9 cellular contexts compared by ENCODE assay signal in the genomic region with DNA sequence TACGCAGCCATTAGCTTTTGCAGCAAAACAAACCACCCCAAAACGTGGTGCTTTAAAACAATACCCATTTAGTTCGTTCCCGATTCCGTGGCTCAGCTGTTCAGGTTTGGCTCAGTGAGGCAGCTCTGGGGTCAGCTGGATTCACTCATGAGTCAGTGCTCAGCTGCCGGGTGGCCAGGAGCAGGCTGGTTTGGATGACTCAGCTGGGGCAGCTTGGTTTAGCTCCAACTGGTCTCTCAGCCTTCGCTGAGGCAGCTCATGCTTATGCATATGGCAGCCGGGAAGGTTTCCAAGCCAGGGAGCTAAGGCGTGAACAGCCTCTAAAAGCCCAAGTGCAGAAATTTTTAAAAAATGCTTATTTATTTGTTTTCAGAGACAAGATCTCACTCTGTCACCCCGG. TPM values are rescaled to one million over a fixed set of nuclear protein-coding genes. Genes with fewer than 3 reads are reported as not detected.
DNase-seq lines count a peak whose midpoint lies in the region; ATAC-seq and TF ChIP-seq lines count a peak whose summit lies in the region.
"Had no signal": no experiment of that assay in that cellular context is flagged by ENCODE, and none has a peak within 500 bp of the region (broad histone marks: within the 10 kb centered on the region; RNA-seq: fewer than 3 reads in every experiment).

No MANE protein-coding gene starts in this region.

- H3K27me3 ChIP-seq in prostate gland (replicated peaks; ENCODE audit: insufficient read depth) = no peaks in the 10 kb centered on the region

- H3K27me3 Mint-ChIP-seq in WTC11 (ENCODE audit: low read depth) = no peaks in the 10 kb centered on the region
- no peaks in the 10 kb centered on the region for H3K27me3 Mint-ChIP-seq in activated naive CD8-positive, alpha-beta T cell treated with anti-CD3 and anti-CD28 coated beads for 36 hours

- H3K36me3 ChIP-seq in prostate gland = no peaks in the 10 kb centered on the region

- H3K9me3 ChIP-seq in prostate gland = no peaks in the 10 kb centered on the region

- H3K9me3 Mint-ChIP-seq in WTC11 = peaks cover 18% of the 10 kb centered on the region
- no peaks in the 10 kb centered on the region for H3K9me3 Mint-ChIP-seq in activated naive CD8-positive, alpha-beta T cell treated with anti-CD3 and anti-CD28 coated beads for 36 hours

- CTCF ChIA-PET in WTC11 (lab: Charles Lee) = no interaction called here

- POLR2A ChIA-PET in WTC11 (lab: Charles Lee) = no interaction called here

- H3K27ac Mint-ChIP-seq in WTC11 = no peak overlapping the region
- no peak overlapping the region for H3K27ac Mint-ChIP-seq in activated naive CD8-positive, alpha-beta T cell treated with anti-CD3 and anti-CD28 coated beads for 36 hours

- peak overlapping the region in 1 of 2 donors; percentile 62 for H3K27ac ChIP-seq in prostate gland

- ATAC-seq in WTC11 (no peak; the same call in 1 of the 2 replicates), GM18873 (IDR thresholded peaks at IDR 0.05; ENCODE audit: low FRiP score, unreplicated experiment) (no peak), GM19397 (IDR thresholded peaks at IDR 0.05; ENCODE audit: unreplicated experiment) (no peak)

- no peak overlapping the region for H3K4me3 ChIP-seq in prostate gland

- no peak overlapping the region for H3K4me3 Mint-ChIP-seq in WTC11
- no peak overlapping the region for H3K4me3 Mint-ChIP-seq in activated naive CD8-positive, alpha-beta T cell treated with anti-CD3 and anti-CD28 coated beads for 36 hours

- no peak for TF ChIP-seq CTCF in prostate gland (IDR thresholded peaks at IDR 0.05)
- TF ChIP-seq CTCF in WTC11 (IDR thresholded peaks at IDR 0.05) = no peak

- 48% methylated on average over 10 of the region's 10 CpGs for WGBS in prostate gland

- peaks cover 6% of the 10 kb centered on the region for H3K4me1 ChIP-seq in prostate gland (replicated peaks)

- peaks cover 5% of the 10 kb centered on the region; the same call in 1 of the 2 replicates for H3K36me3 Mint-ChIP-seq in WTC11
- H3K36me3 Mint-ChIP-seq in activated naive CD8-positive, alpha-beta T cell treated with anti-CD3 and anti-CD28 coated beads for 36 hours = no peaks in the 10 kb centered on the region

- intact Hi-C loops in head of caudate nucleus (cut with DNase I) (no loop called here), prostate gland (cut with DNase I) (no loop called here)

- DNase-seq in COLO829 (ENCODE audit: low spot score) (peak; percentile 69), SW480 (ENCODE audit: low spot score) (peak; percentile 41), head of caudate nucleus (peak; percentile 25 to 94 (median 62)), prostate gland (ENCODE audit: low spot score) (peak; percentile 52), WTC11 (ENCODE audit: low spot score) (no peak)
- DNase-seq in activated naive CD8-positive, alpha-beta T cell treated with anti-CD3 and anti-CD28 coated beads for 36 hours = no peak
- DNase-seq: NCI-H510A treated with DMSO at 0.1 percent for 48 hours had no signal

- TF ChIP-seq POLR2A in prostate gland (IDR thresholded peaks at IDR 0.05) = no peak

- H3K4me1 Mint-ChIP-seq in WTC11 = no peaks in the 10 kb centered on the region
- H3K4me1 Mint-ChIP-seq in activated naive CD8-positive, alpha-beta T cell treated with anti-CD3 and anti-CD28 coated beads for 36 hours = no peaks in the 10 kb centered on the region

TF ChIP-seq in WTC11, 78 proteins besides CTCF, POLR2A, EP300 and RAD21:
- TF ChIP-seq, protein P1, sequence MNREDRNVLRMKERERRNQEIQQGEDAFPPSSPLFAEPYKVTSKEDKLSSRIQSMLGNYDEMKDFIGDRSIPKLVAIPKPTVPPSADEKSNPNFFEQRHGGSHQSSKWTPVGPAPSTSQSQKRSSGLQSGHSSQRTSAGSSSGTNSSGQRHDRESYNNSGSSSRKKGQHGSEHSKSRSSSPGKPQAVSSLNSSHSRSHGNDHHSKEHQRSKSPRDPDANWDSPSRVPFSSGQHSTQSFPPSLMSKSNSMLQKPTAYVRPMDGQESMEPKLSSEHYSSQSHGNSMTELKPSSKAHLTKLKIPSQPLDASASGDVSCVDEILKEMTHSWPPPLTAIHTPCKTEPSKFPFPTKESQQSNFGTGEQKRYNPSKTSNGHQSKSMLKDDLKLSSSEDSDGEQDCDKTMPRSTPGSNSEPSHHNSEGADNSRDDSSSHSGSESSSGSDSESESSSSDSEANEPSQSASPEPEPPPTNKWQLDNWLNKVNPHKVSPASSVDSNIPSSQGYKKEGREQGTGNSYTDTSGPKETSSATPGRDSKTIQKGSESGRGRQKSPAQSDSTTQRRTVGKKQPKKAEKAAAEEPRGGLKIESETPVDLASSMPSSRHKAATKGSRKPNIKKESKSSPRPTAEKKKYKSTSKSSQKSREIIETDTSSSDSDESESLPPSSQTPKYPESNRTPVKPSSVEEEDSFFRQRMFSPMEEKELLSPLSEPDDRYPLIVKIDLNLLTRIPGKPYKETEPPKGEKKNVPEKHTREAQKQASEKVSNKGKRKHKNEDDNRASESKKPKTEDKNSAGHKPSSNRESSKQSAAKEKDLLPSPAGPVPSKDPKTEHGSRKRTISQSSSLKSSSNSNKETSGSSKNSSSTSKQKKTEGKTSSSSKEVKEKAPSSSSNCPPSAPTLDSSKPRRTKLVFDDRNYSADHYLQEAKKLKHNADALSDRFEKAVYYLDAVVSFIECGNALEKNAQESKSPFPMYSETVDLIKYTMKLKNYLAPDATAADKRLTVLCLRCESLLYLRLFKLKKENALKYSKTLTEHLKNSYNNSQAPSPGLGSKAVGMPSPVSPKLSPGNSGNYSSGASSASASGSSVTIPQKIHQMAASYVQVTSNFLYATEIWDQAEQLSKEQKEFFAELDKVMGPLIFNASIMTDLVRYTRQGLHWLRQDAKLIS (CRISPR knock-in tag; IDR thresholded peaks at IDR 0.05; ENCODE audit: borderline replicate concordance) = no peak
- TF ChIP-seq, protein P2, sequence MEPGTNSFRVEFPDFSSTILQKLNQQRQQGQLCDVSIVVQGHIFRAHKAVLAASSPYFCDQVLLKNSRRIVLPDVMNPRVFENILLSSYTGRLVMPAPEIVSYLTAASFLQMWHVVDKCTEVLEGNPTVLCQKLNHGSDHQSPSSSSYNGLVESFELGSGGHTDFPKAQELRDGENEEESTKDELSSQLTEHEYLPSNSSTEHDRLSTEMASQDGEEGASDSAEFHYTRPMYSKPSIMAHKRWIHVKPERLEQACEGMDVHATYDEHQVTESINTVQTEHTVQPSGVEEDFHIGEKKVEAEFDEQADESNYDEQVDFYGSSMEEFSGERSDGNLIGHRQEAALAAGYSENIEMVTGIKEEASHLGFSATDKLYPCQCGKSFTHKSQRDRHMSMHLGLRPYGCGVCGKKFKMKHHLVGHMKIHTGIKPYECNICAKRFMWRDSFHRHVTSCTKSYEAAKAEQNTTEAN (CRISPR knock-in tag; IDR thresholded peaks at IDR 0.05) = no peak
- TF ChIP-seq ZNF232 (CRISPR knock-in tag; IDR thresholded peaks at IDR 0.05) = no peak
- TF ChIP-seq, protein P3, sequence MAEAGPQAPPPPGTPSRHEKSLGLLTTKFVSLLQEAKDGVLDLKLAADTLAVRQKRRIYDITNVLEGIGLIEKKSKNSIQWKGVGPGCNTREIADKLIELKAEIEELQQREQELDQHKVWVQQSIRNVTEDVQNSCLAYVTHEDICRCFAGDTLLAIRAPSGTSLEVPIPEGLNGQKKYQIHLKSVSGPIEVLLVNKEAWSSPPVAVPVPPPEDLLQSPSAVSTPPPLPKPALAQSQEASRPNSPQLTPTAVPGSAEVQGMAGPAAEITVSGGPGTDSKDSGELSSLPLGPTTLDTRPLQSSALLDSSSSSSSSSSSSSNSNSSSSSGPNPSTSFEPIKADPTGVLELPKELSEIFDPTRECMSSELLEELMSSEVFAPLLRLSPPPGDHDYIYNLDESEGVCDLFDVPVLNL (CRISPR knock-in tag; IDR thresholded peaks at IDR 0.05; ENCODE audit: borderline replicate concordance, low read depth) = no peak
- no peak for TF ChIP-seq EMX1 (CRISPR knock-in tag; IDR thresholded peaks at IDR 0.05)

RNA-seq across cellular contexts. Expression of a gene that starts 13.3 kb away (rescaled TPM):
- total RNA-seq in prostate gland (1,000 to 10,000 TPM in 1 of 2 donors, 100 to 1,000 TPM in 1; 384 to 1,041 TPM), WTC11 (2021) (72.1 to 77.9 TPM (median 73.6 TPM) in 3 replicates)
- 100 to 1,000 TPM; 112 to 116 TPM for total RNA-seq in activated naive CD8-positive, alpha-beta T cell treated with anti-CD3 and anti-CD28 coated beads for 36 hours

Comparison
In these comparisons a context has a peak if more than half of its experiments do, and no peak if none do; other contexts are left out.
1. DNase-seq: peak in COLO829 (single experiment), SW480 (single experiment), head of caudate nucleus (42 of 42) and prostate gland (single experiment); none in WTC11 (single experiment) and activated naive CD8-positive, alpha-beta T cell treated with anti-CD3 and anti-CD28 coated beads for 36 hours (single experiment).